ENCODE assay signal across 1 cellular context in the genomic region with DNA sequence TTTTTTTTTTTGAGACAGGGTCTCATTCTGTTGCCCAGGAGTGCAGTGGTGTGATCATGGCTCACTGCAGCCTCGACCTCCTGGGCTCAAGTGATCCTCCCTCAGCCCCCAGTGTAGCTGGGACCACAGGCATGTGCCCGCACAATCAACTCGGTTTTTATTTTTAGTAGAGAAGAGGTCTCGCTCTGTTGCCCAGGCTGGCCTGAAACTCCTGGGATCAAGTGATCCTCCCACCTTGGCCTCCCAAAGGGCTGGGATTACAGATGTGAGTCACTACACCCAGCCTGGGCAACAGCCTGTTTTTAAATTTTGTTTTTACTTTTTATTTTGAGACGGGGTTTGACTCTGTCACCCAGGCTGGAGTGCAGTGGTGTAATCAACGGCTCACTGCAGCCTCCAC.
TF ChIP-seq lines count a peak whose summit lies in the region.

No MANE protein-coding gene starts in this region.

TF ChIP-seq in HEK293, 187 proteins besides CTCF, POLR2A, EP300 and RAD21 (continued from another document):
- TF ChIP-seq ZNF670 (tag by site-specific recombination; IDR thresholded peaks at IDR 0.05; ENCODE audit: low read depth) (no peak), ZNF837 (tag by site-specific recombination; IDR thresholded peaks at IDR 0.05) (no peak), ZNF324 (tag by site-specific recombination; IDR thresholded peaks at IDR 0.05) (no peak)
TF ChIP-seq in HEK293: peak in this region for 1.
